ENCODE assay signal across 1 cellular context in the genomic region with DNA sequence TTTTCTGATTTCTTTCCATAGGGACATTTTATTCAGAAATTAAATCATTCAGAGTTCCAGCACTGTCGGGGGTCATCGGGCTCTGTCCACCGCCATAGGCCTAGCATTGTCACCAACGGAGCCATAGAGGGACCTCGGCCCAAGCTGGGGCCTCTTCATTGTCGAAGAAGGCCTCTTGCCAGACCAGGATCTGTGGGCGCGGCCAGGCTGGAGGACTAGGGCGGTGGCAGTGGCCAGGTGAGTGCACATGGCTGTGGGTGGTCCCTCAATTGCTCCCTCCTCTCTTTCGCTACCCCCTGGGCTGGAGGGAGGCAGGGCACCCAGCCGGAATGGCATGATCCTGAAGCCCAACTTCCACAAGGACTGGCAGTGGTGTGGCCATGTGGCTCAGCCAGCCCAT.
A peak's percentile ranks its signal among the peaks of the same experiment; 100 is the strongest.
TF ChIP-seq lines count a peak whose summit lies in the region.

No MANE protein-coding gene starts in this region.

TF ChIP-seq in HCT116, 20 proteins besides CTCF, POLR2A, EP300 and RAD21:
- peak; percentile 9; the same call in 1 of the 2 replicates for TF ChIP-seq ZFX (IDR thresholded peaks at IDR 0.05)
- TF ChIP-seq, protein P1, sequence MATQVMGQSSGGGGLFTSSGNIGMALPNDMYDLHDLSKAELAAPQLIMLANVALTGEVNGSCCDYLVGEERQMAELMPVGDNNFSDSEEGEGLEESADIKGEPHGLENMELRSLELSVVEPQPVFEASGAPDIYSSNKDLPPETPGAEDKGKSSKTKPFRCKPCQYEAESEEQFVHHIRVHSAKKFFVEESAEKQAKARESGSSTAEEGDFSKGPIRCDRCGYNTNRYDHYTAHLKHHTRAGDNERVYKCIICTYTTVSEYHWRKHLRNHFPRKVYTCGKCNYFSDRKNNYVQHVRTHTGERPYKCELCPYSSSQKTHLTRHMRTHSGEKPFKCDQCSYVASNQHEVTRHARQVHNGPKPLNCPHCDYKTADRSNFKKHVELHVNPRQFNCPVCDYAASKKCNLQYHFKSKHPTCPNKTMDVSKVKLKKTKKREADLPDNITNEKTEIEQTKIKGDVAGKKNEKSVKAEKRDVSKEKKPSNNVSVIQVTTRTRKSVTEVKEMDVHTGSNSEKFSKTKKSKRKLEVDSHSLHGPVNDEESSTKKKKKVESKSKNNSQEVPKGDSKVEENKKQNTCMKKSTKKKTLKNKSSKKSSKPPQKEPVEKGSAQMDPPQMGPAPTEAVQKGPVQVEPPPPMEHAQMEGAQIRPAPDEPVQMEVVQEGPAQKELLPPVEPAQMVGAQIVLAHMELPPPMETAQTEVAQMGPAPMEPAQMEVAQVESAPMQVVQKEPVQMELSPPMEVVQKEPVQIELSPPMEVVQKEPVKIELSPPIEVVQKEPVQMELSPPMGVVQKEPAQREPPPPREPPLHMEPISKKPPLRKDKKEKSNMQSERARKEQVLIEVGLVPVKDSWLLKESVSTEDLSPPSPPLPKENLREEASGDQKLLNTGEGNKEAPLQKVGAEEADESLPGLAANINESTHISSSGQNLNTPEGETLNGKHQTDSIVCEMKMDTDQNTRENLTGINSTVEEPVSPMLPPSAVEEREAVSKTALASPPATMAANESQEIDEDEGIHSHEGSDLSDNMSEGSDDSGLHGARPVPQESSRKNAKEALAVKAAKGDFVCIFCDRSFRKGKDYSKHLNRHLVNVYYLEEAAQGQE (IDR thresholded peaks at IDR 0.05; ENCODE audit: low read depth), result no peak
